In the genomic region with DNA sequence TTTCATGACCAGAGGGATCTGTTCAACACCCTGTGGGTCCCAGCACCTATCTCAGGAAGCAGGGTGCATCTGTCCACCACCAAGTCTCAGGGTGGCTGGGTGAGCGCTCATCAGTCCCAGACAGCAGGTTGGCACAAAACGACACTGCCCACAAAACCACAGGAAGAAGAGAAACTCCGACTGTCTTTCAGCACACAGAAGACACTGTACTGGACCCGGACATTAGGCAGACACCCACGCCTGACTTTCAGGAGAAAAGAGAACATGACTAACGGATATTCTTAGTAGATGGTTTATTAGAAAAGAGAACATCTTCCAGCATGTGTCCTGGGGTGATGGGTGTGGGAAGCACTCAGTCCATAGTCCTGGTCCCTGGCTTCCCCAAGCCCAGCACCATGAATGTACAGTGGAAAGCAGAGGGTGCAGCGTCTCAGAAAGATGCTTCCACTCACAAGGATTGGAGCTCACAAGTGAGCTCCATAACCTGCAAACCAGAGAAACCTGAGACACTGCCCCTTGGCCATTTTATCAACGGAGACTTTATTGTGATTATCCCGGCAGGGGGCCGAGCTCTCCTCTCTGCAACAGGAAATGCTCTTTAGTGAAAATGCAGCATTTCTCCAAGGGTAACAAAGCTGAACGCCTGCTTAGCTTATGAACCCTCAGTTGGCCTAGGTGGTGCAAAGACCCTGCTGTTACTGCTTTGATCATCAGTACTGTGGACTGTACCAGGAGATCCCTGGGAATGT, we compare ENCODE assay signal across 7 cellular contexts.
DNase-seq lines count a peak whose midpoint lies in the region; ATAC-seq lines count a peak whose summit lies in the region.

No MANE protein-coding gene starts in this region.

- H3K4me1 Mint-ChIP-seq in effector memory CD8-positive, alpha-beta T cell (ENCODE audit: low read depth in 2 of 2), result peaks cover 24 to 58% of the 10 kb centered on the region in 2 donors

- no peaks in the 10 kb centered on the region for H3K9me3 Mint-ChIP-seq in effector memory CD8-positive, alpha-beta T cell

- peak; percentile 44 for ATAC-seq in GM19397 (IDR thresholded peaks at IDR 0.05; ENCODE audit: unreplicated experiment)
- ATAC-seq in HG03469 (IDR thresholded peaks at IDR 0.05; ENCODE audit: unreplicated experiment), result peak; percentile 33
- ATAC-seq in effector memory CD8-positive, alpha-beta T cell (replicated peaks), result peak; percentile 67

- no peak overlapping the region for H3K4me3 Mint-ChIP-seq in effector memory CD8-positive, alpha-beta T cell

- peak; percentile 56 for DNase-seq in activated CD4-positive, CD25-positive, alpha-beta regulatory T cell treated with anti-CD3 and anti-CD28 coated beads, Interleukin-2, amount 50 U/mL, for 72 hours
- DNase-seq in effector memory CD8-positive, alpha-beta T cell, result peak; percentile 59 to 63 (median 61)
- peak; percentile 36 to 61 (median 47) for DNase-seq in stimulated activated CD4-positive, alpha-beta T cell treated with anti-CD3 and anti-CD28 coated beads, TNF-alpha, amount 100 ng/mL, for 24 hours (ENCODE audit: low read depth in 3 of 3)
- DNase-seq in kidney glomerular epithelial cell (lab: John Stamatoyannopoulos, UW) (no peak), NCI-H1436 treated with DMSO at 0.1 percent for 48 hours (lab: John Stamatoyannopoulos, UW) (no peak)

- no peaks in the 10 kb centered on the region for H3K36me3 Mint-ChIP-seq in effector memory CD8-positive, alpha-beta T cell (ENCODE audit: insufficient read depth)

- no peak overlapping the region for H3K27ac Mint-ChIP-seq in effector memory CD8-positive, alpha-beta T cell

- no peaks in the 10 kb centered on the region for H3K27me3 Mint-ChIP-seq in effector memory CD8-positive, alpha-beta T cell

Comparison
In these comparisons a context has a peak if more than half of its experiments do, and no peak if none do; other contexts are left out.
1. DNase-seq: peak in activated CD4-positive, CD25-positive, alpha-beta regulatory T cell treated with anti-CD3 and anti-CD28 coated beads, Interleukin-2, amount 50 U/mL, for 72 hours (single experiment), effector memory CD8-positive, alpha-beta T cell (3 of 3) and stimulated activated CD4-positive, alpha-beta T cell treated with anti-CD3 and anti-CD28 coated beads, TNF-alpha, amount 100 ng/mL, for 24 hours (3 of 3); none in kidney glomerular epithelial cell (single experiment) and NCI-H1436 treated with DMSO at 0.1 percent for 48 hours (single experiment).
2. Peak in every context shown above with its lines, with median percentiles within 50 percentile points of each other: ATAC-seq.